Comparison of ENCODE assay signal across 24 cellular contexts in genomic region chr12:57581802-57582201, GRCh38.
"Had no signal": no experiment of that assay in that cellular context is flagged by ENCODE, and none has a peak within 500 bp of the region (broad histone marks: within the 10 kb centered on the region; RNA-seq: fewer than 3 reads in every experiment).

No MANE protein-coding gene starts in this region.

- H3K4me1 ChIP-seq: colonic mucosa, esophagus squamous epithelium, foreskin keratinocyte, gastrocnemius medialis, gastroesophageal sphincter, heart right ventricle had no signal

- H3K9me3 ChIP-seq: colonic mucosa, esophagus muscularis mucosa, esophagus squamous epithelium, gastrocnemius medialis, gastroesophageal sphincter, heart left ventricle, heart right ventricle had no signal

- DNase-seq: colonic mucosa; cortex of kidney; dermis blood vessel endothelial cell; dorsolateral prefrontal cortex; effector CD4-positive, alpha-beta T cell; effector CD8-positive, alpha-beta T cell; effector memory CD4-positive, alpha-beta T cell; effector memory CD8-positive, alpha-beta T cell; endodermal cell; erythroblast; esophagus squamous epithelium; foreskin fibroblast; foreskin keratinocyte; foreskin melanocyte; gastrocnemius medialis; glutamatergic neuron; head of caudate nucleus; heart left ventricle; heart right ventricle had no signal

- H3K36me3 ChIP-seq: colonic mucosa, esophagus squamous epithelium, gastrocnemius medialis, heart left ventricle, heart right ventricle had no signal

- H3K4me3 ChIP-seq: colonic mucosa, coronary artery, dorsolateral prefrontal cortex, esophagus muscularis mucosa, esophagus squamous epithelium, gastrocnemius medialis, gastroesophageal sphincter, heart left ventricle, heart right ventricle had no signal

- H3K27ac ChIP-seq: colonic mucosa, coronary artery, epithelial cell of prostate, esophagus muscularis mucosa, esophagus squamous epithelium, foreskin keratinocyte, gastrocnemius medialis, gastroesophageal sphincter, heart left ventricle, heart right ventricle had no signal

- H3K27me3 ChIP-seq: colonic mucosa, dorsolateral prefrontal cortex, esophagus muscularis mucosa, gastrocnemius medialis, gastroesophageal sphincter had no signal

- ATAC-seq: effector memory CD8-positive, alpha-beta T cell; esophagus mucosa; foreskin keratinocyte; gastrocnemius medialis; gastroesophageal sphincter; heart left ventricle had no signal
